ENCODE assay signal across 10 cellular contexts in the genomic region with DNA sequence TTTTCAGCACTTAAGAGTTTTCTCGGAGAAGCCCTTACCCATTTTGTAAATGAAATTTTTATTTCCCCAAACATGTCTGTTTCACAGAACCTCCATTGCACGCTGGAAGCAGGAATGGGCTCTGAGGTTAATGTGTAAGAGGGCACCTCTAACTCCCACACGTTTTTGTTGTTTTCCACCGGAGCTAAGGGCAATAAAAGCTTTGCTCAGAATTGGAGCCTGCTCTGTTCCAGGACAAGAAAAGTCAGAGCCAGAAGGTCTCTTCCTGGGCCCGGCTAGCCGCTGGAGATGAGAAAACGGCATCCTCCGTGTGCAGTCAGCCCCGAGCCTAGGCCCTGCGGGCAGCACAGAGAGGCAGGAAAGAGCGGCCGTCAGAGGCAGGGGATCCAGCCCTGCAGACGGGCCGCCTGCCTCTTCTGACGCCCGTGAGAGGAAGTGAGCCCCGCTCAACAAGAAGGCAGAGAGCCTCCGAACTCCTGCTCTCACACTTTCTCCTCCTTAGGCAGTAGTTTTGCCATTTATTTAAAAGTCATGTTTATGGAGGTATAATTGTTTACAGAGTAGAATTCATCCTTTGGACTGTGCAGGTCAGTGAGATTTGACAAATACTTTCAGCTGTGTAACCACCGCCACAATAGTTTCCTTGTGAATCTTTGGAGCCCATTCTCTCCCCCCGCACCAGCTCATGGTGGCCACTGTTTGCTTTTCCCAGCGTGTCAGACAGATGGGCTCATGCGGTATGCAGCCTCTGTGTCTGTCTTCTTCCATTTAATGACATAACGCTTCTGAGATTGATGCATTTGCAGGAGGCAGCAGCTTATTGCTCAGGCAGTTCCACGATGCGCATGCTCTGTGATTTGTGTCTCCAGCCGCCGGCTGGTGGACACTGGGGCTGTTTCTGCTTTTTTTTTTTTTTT.
A peak's percentile ranks its signal among the peaks of the same experiment; 100 is the strongest.
DNase-seq lines count a peak whose midpoint lies in the region; ATAC-seq and TF ChIP-seq lines count a peak whose summit lies in the region.
"Had no signal": no experiment of that assay in that cellular context is flagged by ENCODE, and none has a peak within 500 bp of the region (broad histone marks: within the 10 kb centered on the region; RNA-seq: fewer than 3 reads in every experiment).

No MANE protein-coding gene starts in this region.

- H3K27ac Mint-ChIP-seq in CD8-positive, alpha-beta memory T cell: peak overlapping the region in 2 of 8 donors; percentile 26 to 38
- H3K27ac Mint-ChIP-seq: memory B cell had no signal

- H3K27me3 ChIP-seq in transverse colon: no peaks in the 10 kb centered on the region
- H3K27me3 ChIP-seq in CD8-positive, alpha-beta memory T cell (ENCODE audit: insufficient read depth, low read length, poor library complexity, severe bottlenecking): no peaks in the 10 kb centered on the region

- H3K4me1 ChIP-seq in transverse colon: peaks cover 0 to 14% (median 4%) of the 10 kb centered on the region in 4 donors
- no peaks in the 10 kb centered on the region for H3K4me1 ChIP-seq in CD8-positive, alpha-beta memory T cell (ENCODE audit: insufficient read depth, low read length)

- CTCF ChIA-PET in CD8-positive, alpha-beta memory T cell (lab: Charles Lee): no interaction called here

- peaks cover 0 to 21% (median 4%) of the 10 kb centered on the region in 3 donors for H3K36me3 Mint-ChIP-seq in CD8-positive, alpha-beta memory T cell

- in situ Hi-C loops in astrocyte of the cerebellum (cut with HindIII; ENCODE audit: low sequenced_read_pairs): no loop called here
- in situ Hi-C loops in transverse colon (cut with MboI; ENCODE audit: low pct_ligation_motif_present in 1 of 4, low pct_unique_long_range_greater_than_20kb in 1 of 4, low sequenced_read_pairs in 3 of 4): no loop called here

- H3K4me3 ChIP-seq in astrocyte of the cerebellum (ENCODE audit: low read depth, low read length) (peak overlapping the region; percentile 25), transverse colon (peak overlapping the region in 3 of 4 donors; percentile 5 to 31 (median 24))
- H3K4me3 ChIP-seq in CD8-positive, alpha-beta memory T cell (ENCODE audit: low read length): no peak overlapping the region

- DNase-seq in NCI-H2107 (lab: John Stamatoyannopoulos, UW) (peak; percentile 58), astrocyte of the cerebellum (ENCODE audit: low read depth) (no peak), left lobe of liver (ENCODE audit: low spot score) (no peak), transverse colon (peak; percentile 36), SIG-M5 (lab: John Stamatoyannopoulos, UW) (no peak), GDM1 (lab: John Stamatoyannopoulos, UW) (no peak), NCI-H2196 (lab: John Stamatoyannopoulos, UW; ENCODE audit: unreplicated experiment) (no peak)
- DNase-seq in CD8-positive, alpha-beta memory T cell: no peak
- DNase-seq: activated gamma-delta T cell treated with Interleukin-2 at 50 U/mL for 16 hours had no signal

- intact Hi-C loops in transverse colon (cut with DNase I; ENCODE audit: low total_unique reads): no loop called here

- TF ChIP-seq CTCF in astrocyte of the cerebellum (IDR thresholded peaks at IDR 0.05; ENCODE audit: low read depth, low read length, missing control alignments) (no peak), transverse colon (IDR thresholded peaks at IDR 0.05) (peak in 1 of 5 experiments; percentile 36)

- 22% methylated on average over 17 to 27 of the region's 27 CpGs for WGBS in transverse colon (ENCODE audit: low coverage in 1 of 2), 2 donors

- peak overlapping the region; percentile 0 to 72 (median 60) for H3K27ac ChIP-seq in transverse colon
- no peak overlapping the region for H3K27ac ChIP-seq in CD8-positive, alpha-beta memory T cell (ENCODE audit: low read depth, low read length)

- peaks cover 12 to 23% (median 16%) of the 10 kb centered on the region in 5 donors for H3K9me3 Mint-ChIP-seq in CD8-positive, alpha-beta memory T cell

- peaks cover 12% of the 10 kb centered on the region in 2 donors for H3K9me3 ChIP-seq in transverse colon
- H3K9me3 ChIP-seq in CD8-positive, alpha-beta memory T cell (ENCODE audit: low read length): no peaks in the 10 kb centered on the region

- H3K4me1 Mint-ChIP-seq in CD8-positive, alpha-beta memory T cell: peaks cover 0 to 3% (median 0%) of the 10 kb centered on the region in 3 donors
- H3K4me1 Mint-ChIP-seq: memory B cell had no signal

- ATAC-seq in left lobe of liver: peak; percentile 34

- peaks cover 26 to 52% of the 10 kb centered on the region in 2 donors for H3K27me3 Mint-ChIP-seq in CD8-positive, alpha-beta memory T cell

- H3K36me3 ChIP-seq in transverse colon: no peaks in the 10 kb centered on the region
- H3K36me3 ChIP-seq in CD8-positive, alpha-beta memory T cell (ENCODE audit: insufficient read depth, low read length): no peaks in the 10 kb centered on the region

- peak overlapping the region in 1 of 7 donors; percentile 41 for H3K4me3 Mint-ChIP-seq in CD8-positive, alpha-beta memory T cell
- H3K4me3 Mint-ChIP-seq: memory B cell had no signal

- TF ChIP-seq POLR2A in transverse colon (IDR thresholded peaks at IDR 0.05): no peak

- POLR2A ChIA-PET in CD8-positive, alpha-beta memory T cell (lab: Charles Lee): no interaction called here

- TF ChIP-seq EP300 in transverse colon (IDR thresholded peaks at IDR 0.05; ENCODE audit: low read depth): no peak

Comparison
In these comparisons a context has a peak if more than half of its experiments do, and no peak if none do; other contexts are left out.
1. DNase-seq: peak in NCI-H2107 (single experiment) and transverse colon (single experiment); none in astrocyte of the cerebellum (single experiment), left lobe of liver (single experiment), SIG-M5 (single experiment), GDM1 (single experiment), CD8-positive, alpha-beta memory T cell (0 of 5) and NCI-H2196 (single experiment).